In genomic region chr7:144309702-144310101, GRCh38 we compare ENCODE assay signal across 14 cellular contexts. TPM values are rescaled to one million over a fixed set of nuclear protein-coding genes. Genes with fewer than 3 reads are reported as not detected.
"Had no signal": no experiment of that assay in that cellular context is flagged by ENCODE, and none has a peak within 500 bp of the region (broad histone marks: within the 10 kb centered on the region; RNA-seq: fewer than 3 reads in every experiment).

No MANE protein-coding gene starts in this region.

RNA-seq across cellular contexts. Expression of gene OR2A1, which starts 2.5 kb away (rescaled TPM):
- total RNA-seq: dermis blood vessel endothelial cell, endothelial cell of umbilical vein, foreskin keratinocyte, frontal cortex, hepatocyte, kidney, left colon, left lobe of liver, left ventricle myocardium inferior, lung, mononuclear cell, mucosa of gallbladder had no signal
- polyA plus RNA-seq: foreskin keratinocyte, immature natural killer cell, mammary epithelial cell had no signal

RNA-seq across cellular contexts. Expression of gene CTAGE8, which starts 40.6 kb away (rescaled TPM):
- total RNA-seq: dermis blood vessel endothelial cell had no signal
- polyA plus RNA-seq: immature natural killer cell had no signal

RNA-seq across cellular contexts. Expression of gene OR2A7, which starts 45.1 kb away (rescaled TPM):
- total RNA-seq: dermis blood vessel endothelial cell, endothelial cell of umbilical vein, frontal cortex had no signal
- polyA plus RNA-seq: immature natural killer cell had no signal
